ENCODE assay signal across 17 cellular contexts in the genomic region with DNA sequence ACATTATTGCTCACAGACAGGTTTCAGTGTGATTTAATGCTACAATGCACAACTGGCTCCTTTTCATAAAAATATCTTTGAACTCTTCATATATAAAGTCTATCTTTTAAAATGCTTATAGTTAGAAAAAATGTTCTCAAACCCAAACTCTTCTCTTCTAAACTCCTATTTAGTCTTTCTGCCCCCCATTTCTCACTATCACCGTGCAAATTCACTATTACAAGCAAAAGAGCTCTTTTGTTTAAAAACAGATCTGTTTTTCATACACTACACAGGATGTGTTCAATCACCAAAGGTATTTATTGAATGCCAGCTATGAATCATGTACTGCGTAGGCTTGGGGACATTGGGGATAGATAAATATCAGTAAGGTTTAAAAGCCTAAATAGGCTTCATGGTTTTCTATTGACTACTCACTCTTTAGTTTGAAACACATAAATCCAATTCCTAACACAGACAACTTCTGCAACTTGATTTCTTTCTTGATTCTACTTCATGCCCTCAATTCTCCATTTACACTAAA.
"Had no signal": no experiment of that assay in that cellular context is flagged by ENCODE, and none has a peak within 500 bp of the region (broad histone marks: within the 10 kb centered on the region; RNA-seq: fewer than 3 reads in every experiment).

No MANE protein-coding gene starts in this region.

- H3K27ac Mint-ChIP-seq: mesothelial cell of epicardium, natural killer cell had no signal

- H3K4me1 Mint-ChIP-seq: natural killer cell, neural crest cell had no signal

- DNase-seq: erythroblast; heart left ventricle; hippocampal formation; kidney glomerular epithelial cell; natural killer cell; posterior cingulate gyrus; stimulated activated CD4-positive, alpha-beta T cell treated with anti-CD3 and anti-CD28 coated beads, Interleukin-12 subunit alpha, Interleukin-12 subunit beta, amount 100 ng/mL, for 4 hours; stimulated activated naive CD8-positive, alpha-beta T cell treated with anti-CD3 and anti-CD28 coated beads, Interleukin-15, Interleukin-2, amounts not matched to agents 100 U/mL and 50 U/mL, for 24 hours; tibial artery; upper lobe of left lung; uterus had no signal

- H3K36me3 ChIP-seq: heart left ventricle, suprapubic skin, tibial artery, upper lobe of left lung, uterus had no signal

- H3K36me3 Mint-ChIP-seq: mesothelial cell of epicardium, natural killer cell had no signal

- H3K9me3 Mint-ChIP-seq: mesothelial cell of epicardium, neural crest cell had no signal

- H3K9me3 ChIP-seq: suprapubic skin, tibial artery, upper lobe of left lung, uterus had no signal

- H3K4me3 ChIP-seq: heart left ventricle, skin epidermis, suprapubic skin, tibial artery, upper lobe of left lung, uterus had no signal

- H3K4me3 Mint-ChIP-seq: mesothelial cell of epicardium, natural killer cell, neural crest cell had no signal

- FAIRE-seq: islet of Langerhans had no signal

- H3K27me3 ChIP-seq: heart left ventricle, suprapubic skin, tibial artery, upper lobe of left lung, uterus had no signal

- H3K27ac ChIP-seq: heart left ventricle, skin epidermis, suprapubic skin, tibial artery, upper lobe of left lung, uterus had no signal

- ATAC-seq: heart left ventricle; natural killer cell; sciatic nerve; stimulated activated naive CD8-positive, alpha-beta T cell treated with anti-CD3 and anti-CD28 coated beads, Interleukin-15, Interleukin-2, amounts not matched to agents 100 U/mL and 50 U/mL, for 24 hours had no signal

- H3K4me1 ChIP-seq: heart left ventricle, suprapubic skin, tibial artery, upper lobe of left lung, uterus had no signal
